Comparison of ENCODE assay signal across 1 cellular context in the genomic region with DNA sequence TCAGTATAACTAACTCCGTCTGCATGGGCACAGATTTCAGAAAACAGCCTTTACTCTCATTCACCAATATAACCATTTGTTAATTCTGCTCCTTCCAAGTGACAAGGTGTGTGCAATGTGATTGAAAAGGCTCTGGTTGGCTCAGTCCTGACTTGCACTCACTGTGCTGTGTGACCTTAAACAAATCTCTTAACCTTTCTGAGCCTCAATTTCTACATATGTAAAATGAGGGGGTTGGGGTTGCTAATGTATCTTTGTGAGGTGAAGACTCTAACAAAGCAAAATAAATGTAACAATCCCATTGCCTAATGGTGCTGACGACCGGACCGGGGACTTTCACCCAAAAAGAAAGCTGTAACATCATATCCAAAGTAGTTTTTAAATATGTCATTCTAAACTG.
TF ChIP-seq lines count a peak whose summit lies in the region.

No MANE protein-coding gene starts in this region.

TF ChIP-seq in K562, 482 proteins besides CTCF, POLR2A, EP300 and RAD21:
- TF ChIP-seq MTF1 (CRISPR knock-in tag; IDR thresholded peaks at IDR 0.05; ENCODE audit: borderline replicate concordance), result no peak
- TF ChIP-seq SUPT5H (IDR thresholded peaks at IDR 0.05), result no peak
- peak; percentile 45 for TF ChIP-seq RBM25 (IDR thresholded peaks at IDR 0.05; ENCODE audit: low read depth, low read length, severe bottlenecking)
- no peak for TF ChIP-seq CHD1 (IDR thresholded peaks at IDR 0.05; ENCODE audit: low read length)
